In genomic region chr1:11528636-11529121, GRCh38 we compare ENCODE assay signal across 15 cellular contexts. TPM values are rescaled to one million over a fixed set of nuclear protein-coding genes. Genes with fewer than 3 reads are reported as not detected.
"Had no signal": no experiment of that assay in that cellular context is flagged by ENCODE, and none has a peak within 500 bp of the region (broad histone marks: within the 10 kb centered on the region; RNA-seq: fewer than 3 reads in every experiment).

No MANE protein-coding gene starts in this region.

- H3K9me3 ChIP-seq: gastroesophageal sphincter, thoracic aorta, uterus had no signal

- H3K27me3 ChIP-seq: uterus had no signal

- ATAC-seq: gastroesophageal sphincter, Right ventricle myocardium inferior, T-cell had no signal

- H3K9me3 Mint-ChIP-seq: activated CD4-positive, alpha-beta T cell treated with anti-CD3 and anti-CD28 coated beads, Interleukin-2, amount 10 ng/mL, durations not matched to agents 7 days and 5 days; central memory CD8-positive, alpha-beta T cell; T-cell had no signal

- H3K36me3 Mint-ChIP-seq: T-cell had no signal

- H3K27me3 Mint-ChIP-seq: activated CD4-positive, alpha-beta T cell treated with anti-CD3 and anti-CD28 coated beads, Interleukin-2, amount 10 ng/mL, durations not matched to agents 7 days and 5 days; central memory CD8-positive, alpha-beta T cell; T-cell had no signal

- H3K4me3 Mint-ChIP-seq: activated CD4-positive, alpha-beta T cell treated with anti-CD3 and anti-CD28 coated beads, Interleukin-2, amount 10 ng/mL, durations not matched to agents 7 days and 5 days; central memory CD8-positive, alpha-beta T cell; T-cell had no signal

- H3K4me1 ChIP-seq: gastroesophageal sphincter, uterus had no signal

- DNase-seq: activated CD4-positive, alpha-beta T cell treated with anti-CD3 and anti-CD28 coated beads, Interleukin-2, amount 10 ng/mL, durations not matched to agents 7 days and 5 days; activated effector memory CD4-positive, alpha-beta T cell treated with anti-CD3 and anti-CD28 coated beads, Interleukin-2, amount 50 U/mL, for 16 hours; effector memory CD4-positive, alpha-beta T cell; kidney glomerular epithelial cell; retina; stimulated activated naive CD4-positive, alpha-beta T cell; uterus; WERI-Rb-1 had no signal

- H3K36me3 ChIP-seq: gastroesophageal sphincter, thoracic aorta, uterus had no signal

- H3K27ac Mint-ChIP-seq: activated CD4-positive, alpha-beta T cell treated with anti-CD3 and anti-CD28 coated beads, Interleukin-2, amount 10 ng/mL, durations not matched to agents 7 days and 5 days; T-cell had no signal

- H3K4me1 Mint-ChIP-seq: activated CD4-positive, alpha-beta T cell treated with anti-CD3 and anti-CD28 coated beads, Interleukin-2, amount 10 ng/mL, durations not matched to agents 7 days and 5 days; central memory CD8-positive, alpha-beta T cell; T-cell had no signal

- H3K4me3 ChIP-seq: gastroesophageal sphincter, SK-N-MC, skin epidermis, thoracic aorta, uterus had no signal

RNA-seq across cellular contexts. Expression of gene DISP3, which starts 49.7 kb away (rescaled TPM):
- total RNA-seq: thoracic aorta had no signal
